ENCODE assay signal across 14 cellular contexts in genomic region chr1:173405758-173406344, GRCh38.
DNase-seq lines count a peak whose midpoint lies in the region; ATAC-seq, FAIRE-seq and TF ChIP-seq lines count a peak whose summit lies in the region.
"Had no signal": no experiment of that assay in that cellular context is flagged by ENCODE, and none has a peak within 500 bp of the region (broad histone marks: within the 10 kb centered on the region; RNA-seq: fewer than 3 reads in every experiment).

No MANE protein-coding gene starts in this region.

- H3K9ac ChIP-seq in astrocyte (ENCODE audit: low read length): no peak overlapping the region
- H3K9ac ChIP-seq: KMS-11 had no signal

- no peak overlapping the region for H3K27ac ChIP-seq in CD8-positive, alpha-beta T cell (ENCODE audit: low read depth, low read length)
- no peak overlapping the region for H3K27ac ChIP-seq in astrocyte (ENCODE audit: low read depth, low read length)
- H3K27ac ChIP-seq: KMS-11, right atrium auricular region, testis had no signal

- TF ChIP-seq CTCF in CD8-positive, alpha-beta T cell (IDR thresholded peaks at IDR 0.05): no peak
- no peak for TF ChIP-seq CTCF in astrocyte (IDR thresholded peaks at IDR 0.05; ENCODE audit: insufficient read depth, low read depth, low read length)

- no peak for FAIRE-seq in astrocyte (lab: Jason Lieb, UNC)
- FAIRE-seq: endothelial cell of umbilical vein, H1, RCC 7860 had no signal

- no peak overlapping the region for H3K4me2 ChIP-seq in astrocyte (ENCODE audit: low read length)
- H3K4me2 ChIP-seq: KMS-11 had no signal

- H3K79me2 ChIP-seq in astrocyte (ENCODE audit: insufficient read depth, low read length): no peaks in the 10 kb centered on the region

- H3K36me3 Mint-ChIP-seq in CD8-positive, alpha-beta T cell: peaks cover 17% of the 10 kb centered on the region
- no peaks in the 10 kb centered on the region for H3K36me3 Mint-ChIP-seq in astrocyte (ENCODE audit: low read depth, unreplicated experiment)
- H3K36me3 Mint-ChIP-seq in activated T-helper 2 cell treated with anti-CD3 and anti-CD28 coated beads, Interferon-gamma antibody, Interleukin-2, Interleukin-4, amounts not matched to agents 10 μg/mL and 5 μg/mL and 100 μg/mL, durations not matched to agents 14 hours and 24 hours and 36 hours (ENCODE audit: low read depth): peaks cover 5% of the 10 kb centered on the region

- peak overlapping the region; percentile 41 for H3K27ac Mint-ChIP-seq in CD8-positive, alpha-beta T cell
- H3K27ac Mint-ChIP-seq in astrocyte (ENCODE audit: unreplicated experiment): no peak overlapping the region
- H3K27ac Mint-ChIP-seq in activated T-helper 2 cell treated with anti-CD3 and anti-CD28 coated beads, Interferon-gamma antibody, Interleukin-2, Interleukin-4, amounts not matched to agents 10 μg/mL and 5 μg/mL and 100 μg/mL, durations not matched to agents 14 hours and 24 hours and 36 hours: no peak overlapping the region

- no peaks in the 10 kb centered on the region for H4K20me1 ChIP-seq in astrocyte (ENCODE audit: insufficient read depth, low read length)

- H3K9me3 ChIP-seq in CD8-positive, alpha-beta T cell (ENCODE audit: low read length): no peaks in the 10 kb centered on the region
- no peaks in the 10 kb centered on the region for H3K9me3 ChIP-seq in astrocyte (ENCODE audit: insufficient read depth, low read depth, low read length)
- H3K9me3 ChIP-seq: right atrium auricular region, testis had no signal

- no peaks in the 10 kb centered on the region for H3K9me3 Mint-ChIP-seq in CD8-positive, alpha-beta T cell
- H3K9me3 Mint-ChIP-seq in astrocyte (ENCODE audit: unreplicated experiment): no peaks in the 10 kb centered on the region
- H3K9me3 Mint-ChIP-seq in activated T-helper 2 cell treated with anti-CD3 and anti-CD28 coated beads, Interferon-gamma antibody, Interleukin-2, Interleukin-4, amounts not matched to agents 10 μg/mL and 5 μg/mL and 100 μg/mL, durations not matched to agents 14 hours and 24 hours and 36 hours: no peaks in the 10 kb centered on the region

- no peak overlapping the region for H3K4me3 ChIP-seq in CD8-positive, alpha-beta T cell (ENCODE audit: low read depth, low read length)
- no peak overlapping the region for H3K4me3 ChIP-seq in astrocyte (ENCODE audit: insufficient read depth, low read depth, low read length)
- H3K4me3 ChIP-seq: testis had no signal

- peaks cover 30% of the 10 kb centered on the region for H3K4me1 ChIP-seq in CD8-positive, alpha-beta T cell (ENCODE audit: insufficient read depth, low read length)
- peaks cover 22% of the 10 kb centered on the region for H3K4me1 ChIP-seq in astrocyte (ENCODE audit: insufficient read depth, low read length)

- H3K4me3 Mint-ChIP-seq in CD8-positive, alpha-beta T cell: no peak overlapping the region
- no peak overlapping the region for H3K4me3 Mint-ChIP-seq in astrocyte (ENCODE audit: unreplicated experiment)
- H3K4me3 Mint-ChIP-seq in activated T-helper 2 cell treated with anti-CD3 and anti-CD28 coated beads, Interferon-gamma antibody, Interleukin-2, Interleukin-4, amounts not matched to agents 10 μg/mL and 5 μg/mL and 100 μg/mL, durations not matched to agents 14 hours and 24 hours and 36 hours (ENCODE audit: low read depth): no peak overlapping the region

- no peak for DNase-seq in CD8-positive, alpha-beta T cell
- DNase-seq in HPDE6-E6E7 (ENCODE audit: extremely low spot score) (peak; percentile 75), astrocyte (ENCODE audit: low read depth) (peak; percentile 72), kidney glomerular epithelial cell (lab: John Stamatoyannopoulos, UW) (peak; percentile 40), NCI-H748 treated with DMSO at 0.1 percent for 48 hours (lab: John Stamatoyannopoulos, UW) (no peak), NCI-H187 (lab: John Stamatoyannopoulos, UW) (no peak)
- no peak for DNase-seq in activated T-helper 2 cell treated with anti-CD3 and anti-CD28 coated beads, Interferon-gamma antibody, Interleukin-2, Interleukin-4, amounts not matched to agents 10 μg/mL and 5 μg/mL and 100 μg/mL, durations not matched to agents 14 hours and 24 hours and 36 hours (ENCODE audit: low spot score)
- DNase-seq: testis had no signal

- intact Hi-C loops in CD8-positive, alpha-beta T cell (cut with DNase I, micrococcal nuclease): no loop called here
- intact Hi-C loops in activated T-helper 2 cell treated with anti-CD3 and anti-CD28 coated beads, Interferon-gamma antibody, Interleukin-2, Interleukin-4, amounts not matched to agents 10 μg/mL and 5 μg/mL and 100 μg/mL, durations not matched to agents 14 hours and 24 hours and 36 hours (cut with micrococcal nuclease): loop anchor here (10.0 kb wide), 1 partner anchor 521 kb away; no protein-coding TSS in a partner anchor

- no peaks in the 10 kb centered on the region for H3K27me3 ChIP-seq in CD8-positive, alpha-beta T cell (ENCODE audit: insufficient read depth, low read length)
- no peaks in the 10 kb centered on the region for H3K27me3 ChIP-seq in astrocyte (ENCODE audit: insufficient read depth, low read length)
- H3K27me3 ChIP-seq: right atrium auricular region, testis had no signal

- CTCF ChIA-PET in CD8-positive, alpha-beta T cell (lab: Charles Lee): interaction anchor here (1.1 kb wide), 1 partner anchor 420 kb away, joined by 3 read pairs; no protein-coding TSS in a partner anchor

- H3K4me1 Mint-ChIP-seq in CD8-positive, alpha-beta T cell (ENCODE audit: low read depth): peaks cover 32% of the 10 kb centered on the region
- peaks cover 10% of the 10 kb centered on the region for H3K4me1 Mint-ChIP-seq in astrocyte (ENCODE audit: low read depth, unreplicated experiment)
- H3K4me1 Mint-ChIP-seq in activated T-helper 2 cell treated with anti-CD3 and anti-CD28 coated beads, Interferon-gamma antibody, Interleukin-2, Interleukin-4, amounts not matched to agents 10 μg/mL and 5 μg/mL and 100 μg/mL, durations not matched to agents 14 hours and 24 hours and 36 hours (ENCODE audit: low read depth): peaks cover 13% of the 10 kb centered on the region

- no peaks in the 10 kb centered on the region for H3K27me3 Mint-ChIP-seq in CD8-positive, alpha-beta T cell (ENCODE audit: low read depth)
- no peaks in the 10 kb centered on the region for H3K27me3 Mint-ChIP-seq in astrocyte (ENCODE audit: low read depth, unreplicated experiment)
- H3K27me3 Mint-ChIP-seq in activated T-helper 2 cell treated with anti-CD3 and anti-CD28 coated beads, Interferon-gamma antibody, Interleukin-2, Interleukin-4, amounts not matched to agents 10 μg/mL and 5 μg/mL and 100 μg/mL, durations not matched to agents 14 hours and 24 hours and 36 hours (ENCODE audit: low read depth): no peaks in the 10 kb centered on the region

- no peaks in the 10 kb centered on the region for H3K36me3 ChIP-seq in CD8-positive, alpha-beta T cell (ENCODE audit: insufficient read depth, low read length)
- H3K36me3 ChIP-seq in astrocyte (ENCODE audit: insufficient read depth, low read length): no peaks in the 10 kb centered on the region
- H3K36me3 ChIP-seq: right atrium auricular region had no signal

- POLR2A ChIA-PET in CD8-positive, alpha-beta T cell (lab: Charles Lee): no interaction called here

- no peak overlapping the region for H2AFZ ChIP-seq in astrocyte (ENCODE audit: low read depth, low read length)

- no peak for ATAC-seq in CD8-positive, alpha-beta T cell
- ATAC-seq in HG03139 (IDR thresholded peaks at IDR 0.05; ENCODE audit: unreplicated experiment): no peak

Comparison
In these comparisons a context has a peak if more than half of its experiments do, and no peak if none do; other contexts are left out.
1. DNase-seq: peak in HPDE6-E6E7 (single experiment), astrocyte (single experiment) and kidney glomerular epithelial cell (single experiment); none in CD8-positive, alpha-beta T cell (0 of 7), NCI-H748 treated with DMSO at 0.1 percent for 48 hours (single experiment), NCI-H187 (0 of 2) and activated T-helper 2 cell treated with anti-CD3 and anti-CD28 coated beads, Interferon-gamma antibody, Interleukin-2, Interleukin-4, amounts not matched to agents 10 μg/mL and 5 μg/mL and 100 μg/mL, durations not matched to agents 14 hours and 24 hours and 36 hours (single experiment).